In genomic region chr11:119352857-119353260, GRCh38 we compare ENCODE assay signal across 9 cellular contexts. TPM values are rescaled to one million over a fixed set of nuclear protein-coding genes. Genes with fewer than 3 reads are reported as not detected.
DNase-seq lines count a peak whose midpoint lies in the region; ATAC-seq and TF ChIP-seq lines count a peak whose summit lies in the region.
"Had no signal": no experiment of that assay in that cellular context is flagged by ENCODE, and none has a peak within 500 bp of the region (broad histone marks: within the 10 kb centered on the region; RNA-seq: fewer than 3 reads in every experiment).

No MANE protein-coding gene starts in this region.

- no peak overlapping the region for H3K27ac Mint-ChIP-seq in CD4-positive, alpha-beta T cell
- H3K27ac Mint-ChIP-seq: stimulated activated naive CD8-positive, alpha-beta T cell treated with anti-CD3 and anti-CD28 coated beads, Interleukin-15, Interleukin-2, amounts not matched to agents 100 ng/mL and 50 ng/mL, for 24 hours had no signal

- no peak for TF ChIP-seq CTCF in dorsolateral prefrontal cortex (IDR thresholded peaks at IDR 0.05 in 54 of 56, conservative IDR thresholded peaks at IDR 0.05 in 2 of 56; ENCODE audit: low read depth in 1 of 56, partially characterized antibody in 56 of 56)
- TF ChIP-seq CTCF in psoas muscle (IDR thresholded peaks at IDR 0.05), result no peak
- TF ChIP-seq CTCF in CD4-positive, alpha-beta T cell (IDR thresholded peaks at IDR 0.05), result no peak

- intact Hi-C loops in dorsolateral prefrontal cortex (cut with DNase I), result no loop called here
- intact Hi-C loops in psoas muscle (cut with DNase I), result loop anchor here in 1 of 2 donors (10.0 kb wide), 1 partner anchor 122 kb away; no protein-coding TSS in a partner anchor
- intact Hi-C loops in CD4-positive, alpha-beta T cell (cut with DNase I, micrococcal nuclease), result loop anchor here in 1 of 2 experiments (10.0 kb wide), 1 partner anchor 382 kb away; no protein-coding TSS in a partner anchor

- H3K9me3 ChIP-seq in psoas muscle, result no peaks in the 10 kb centered on the region
- no peaks in the 10 kb centered on the region for H3K9me3 ChIP-seq in CD4-positive, alpha-beta T cell (ENCODE audit: control insufficient read depth, low read length)

- ATAC-seq in psoas muscle (peak in 3 of 4 donors; percentile 16 to 21 (median 20)), HG03280 (IDR thresholded peaks at IDR 0.05; ENCODE audit: unreplicated experiment) (no peak)
- ATAC-seq in CD4-positive, alpha-beta T cell (ENCODE audit: poor library complexity), result no peak

- DNase-seq in NCI-H146 treated with DMSO at 0.1 percent for 48 hours (lab: John Stamatoyannopoulos, UW; ENCODE audit: unreplicated experiment) (peak; percentile 93), dorsolateral prefrontal cortex (no peak), psoas muscle (peak in 1 of 2 donors; percentile 34)
- no peak for DNase-seq in CD4-positive, alpha-beta T cell
- no peak for DNase-seq in activated T-cell treated with anti-CD3 and anti-CD28 coated beads, Interleukin-2, amount 50 U/mL, for 1 hour

- H3K4me3 Mint-ChIP-seq in CD4-positive, alpha-beta T cell, result no peak overlapping the region
- H3K4me3 Mint-ChIP-seq: stimulated activated naive CD8-positive, alpha-beta T cell treated with anti-CD3 and anti-CD28 coated beads, Interleukin-15, Interleukin-2, amounts not matched to agents 100 ng/mL and 50 ng/mL, for 24 hours had no signal

- peaks cover 10% of the 10 kb centered on the region for H3K4me1 ChIP-seq in psoas muscle

- H3K27ac ChIP-seq in dorsolateral prefrontal cortex (peak overlapping the region in 52 of 59 donors; percentile 1 to 83 (median 56)), psoas muscle (no peak overlapping the region)
- no peak overlapping the region for H3K27ac ChIP-seq in CD4-positive, alpha-beta T cell (ENCODE audit: low read depth, low read length)
- H3K27ac ChIP-seq: SK-N-MC had no signal

- H3K27me3 ChIP-seq in dorsolateral prefrontal cortex, result no peaks in the 10 kb centered on the region
- H3K27me3 ChIP-seq in psoas muscle (ENCODE audit: insufficient read depth in 3 of 3, low read length in 2 of 3), result no peaks in the 10 kb centered on the region
- peaks cover 11% of the 10 kb centered on the region for H3K27me3 ChIP-seq in CD4-positive, alpha-beta T cell (ENCODE audit: control insufficient read depth, insufficient read depth, low read length)

- H3K36me3 Mint-ChIP-seq in CD4-positive, alpha-beta T cell (ENCODE audit: low read depth), result no peaks in the 10 kb centered on the region

- peaks cover 50% of the 10 kb centered on the region for H3K27me3 Mint-ChIP-seq in CD4-positive, alpha-beta T cell

- CTCF ChIA-PET in CD4-positive, alpha-beta T cell (lab: Charles Lee), result no interaction called here

- 18 to 24% (median 24%) methylated on average over 4 of the region's 4 CpGs for WGBS in psoas muscle, 3 donors

- POLR2A ChIA-PET in CD4-positive, alpha-beta T cell (lab: Charles Lee), result no interaction called here

- H3K9me3 Mint-ChIP-seq in CD4-positive, alpha-beta T cell, result no peaks in the 10 kb centered on the region
- H3K9me3 Mint-ChIP-seq: stimulated activated naive CD8-positive, alpha-beta T cell treated with anti-CD3 and anti-CD28 coated beads, Interleukin-15, Interleukin-2, amounts not matched to agents 100 ng/mL and 50 ng/mL, for 24 hours had no signal

- H3K4me3 ChIP-seq in dorsolateral prefrontal cortex, result no peak overlapping the region
- H3K4me3 ChIP-seq in psoas muscle, result no peak overlapping the region
- H3K4me3 ChIP-seq: SK-N-MC had no signal

- H3K4me1 Mint-ChIP-seq in CD4-positive, alpha-beta T cell (ENCODE audit: low read depth), result peaks cover 10% of the 10 kb centered on the region

- H3K36me3 ChIP-seq in psoas muscle (ENCODE audit: insufficient read depth in 1 of 2, low read depth in 1 of 2), result peaks cover 0 to 32% of the 10 kb centered on the region in 2 donors

RNA-seq across cellular contexts. Expression of gene MFRP, which starts 6.4 kb away (rescaled TPM):
- total RNA-seq in dorsolateral prefrontal cortex, result under 1 TPM in 1 of 120 experiments, not detected in 119; 0.32 TPM
- not detected for total RNA-seq in psoas muscle
- under 1 TPM in 2 of 3 donors, not detected in 1; 0.01 to 0.05 TPM for polyA plus RNA-seq in psoas muscle
- not detected for total RNA-seq in CD4-positive, alpha-beta T cell
- total RNA-seq: mononuclear cell had no signal

RNA-seq across cellular contexts. Expression of gene C1QTNF5, which starts 12.2 kb away (rescaled TPM):
- total RNA-seq in dorsolateral prefrontal cortex, result 10 to 100 TPM in 74 of 120 experiments, 1 to 10 TPM in 46; 5.1 to 23.2 (median 10.8) TPM
- total RNA-seq in psoas muscle, result 10 to 100 TPM in 1 of 4 donors, 1 to 10 TPM in 3; 5.3 to 11.6 (median 8.8) TPM
- polyA plus RNA-seq in psoas muscle, result 10 to 100 TPM in 1 of 3 donors, 1 to 10 TPM in 2; 3.2 to 12.0 (median 4.7) TPM
- total RNA-seq in CD4-positive, alpha-beta T cell, result not detected
- total RNA-seq: mononuclear cell had no signal

RNA-seq across cellular contexts. Expression of gene RNF26, which starts 18.5 kb away (rescaled TPM):
- total RNA-seq in dorsolateral prefrontal cortex, result 10 to 100 TPM; 15.9 to 31.2 (median 24.4) TPM
- total RNA-seq in psoas muscle, result 1 to 10 TPM; 6.1 to 8.8 (median 7.5) TPM
- polyA plus RNA-seq in psoas muscle, result 1 to 10 TPM; 5.8 to 8.9 (median 7.1) TPM
- total RNA-seq in CD4-positive, alpha-beta T cell, result 10 to 100 TPM; 18.3 to 20.5 TPM

RNA-seq across cellular contexts. Expression of gene USP2, which starts 28.6 kb away (rescaled TPM):
- total RNA-seq in dorsolateral prefrontal cortex (10 to 100 TPM; 32.5 to 68.6 (median 46.7) TPM), psoas muscle (100 to 1,000 TPM in 3 of 4 donors, 10 to 100 TPM in 1; 75.8 to 210 (median 156) TPM)
- 10 to 100 TPM; 49.0 to 76.4 (median 57.4) TPM for polyA plus RNA-seq in psoas muscle
- 1 to 10 TPM; 2.0 to 2.6 TPM for total RNA-seq in CD4-positive, alpha-beta T cell

RNA-seq across cellular contexts. Expression of gene MCAM, which starts 35.9 kb away (rescaled TPM):
- total RNA-seq in dorsolateral prefrontal cortex (100 to 1,000 TPM in 2 of 120 experiments, 10 to 100 TPM in 118; 17.4 to 120 (median 43.4) TPM), psoas muscle (10 to 100 TPM; 24.5 to 71.1 (median 43.6) TPM)
- polyA plus RNA-seq in psoas muscle, result 10 to 100 TPM; 15.4 to 27.4 (median 27.3) TPM
- total RNA-seq in CD4-positive, alpha-beta T cell, result 10 to 100 TPM; 16.0 to 16.5 TPM

Comparison
In these comparisons a context has a peak if more than half of its experiments do, and no peak if none do; other contexts are left out.
1. H3K27ac ChIP-seq: peak in dorsolateral prefrontal cortex (52 of 59); none in psoas muscle (single experiment) and CD4-positive, alpha-beta T cell (single experiment).
2. ATAC-seq: peak in psoas muscle (3 of 4); none in CD4-positive, alpha-beta T cell (single experiment) and HG03280 (single experiment).
3. RNA of gene C1QTNF5, which starts 12.2 kb away (total RNA-seq): 5.1 to 23.2 TPM in dorsolateral prefrontal cortex and 5.3 to 11.6 TPM in psoas muscle; not detected in CD4-positive, alpha-beta T cell; every median in the first group is over 4 times any median in the second.